In the genomic region with DNA sequence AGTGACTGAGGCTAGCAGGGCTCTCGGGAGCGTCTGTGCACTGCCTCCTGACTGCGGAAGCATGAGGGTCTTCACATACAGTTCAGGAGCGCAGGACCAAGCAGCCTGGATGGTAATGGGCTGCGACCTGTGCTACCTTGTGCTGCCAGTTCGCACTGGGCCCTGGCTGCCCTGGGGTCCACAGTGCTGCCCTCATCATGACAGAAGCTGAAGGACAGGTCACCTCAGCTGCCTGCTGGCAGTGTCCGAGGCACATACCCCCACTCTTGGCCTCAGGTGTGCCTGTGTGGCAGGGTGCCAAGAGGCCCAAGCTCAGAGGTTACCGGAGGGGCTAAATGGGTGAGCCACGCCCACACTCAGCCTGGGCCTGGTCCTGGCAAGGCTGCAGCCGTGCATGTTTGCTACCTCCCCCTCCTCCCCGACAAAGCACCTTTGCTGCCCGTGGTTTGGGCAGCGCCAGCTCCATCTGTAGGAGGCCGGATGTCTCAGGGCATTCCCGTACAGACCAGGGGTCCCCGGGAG, we compare ENCODE assay signal across 11 cellular contexts. TPM values are rescaled to one million over a fixed set of nuclear protein-coding genes. Genes with fewer than 3 reads are reported as not detected.
DNase-seq lines count a peak whose midpoint lies in the region; ATAC-seq and TF ChIP-seq lines count a peak whose summit lies in the region.
"Had no signal": no experiment of that assay in that cellular context is flagged by ENCODE, and none has a peak within 500 bp of the region (broad histone marks: within the 10 kb centered on the region; RNA-seq: fewer than 3 reads in every experiment).

No MANE protein-coding gene starts in this region.

- CTCF ChIA-PET in CD4-positive, alpha-beta memory T cell (lab: Charles Lee; ENCODE audit: partially characterized antibody) = interaction anchor here (1.2 to 1.7 kb wide), 4 partner anchors 33 to 224 kb away, joined by 4 read pairs; no protein-coding TSS in a partner anchor
- CTCF ChIA-PET in HCT116 (lab: Charles Lee) = interaction anchor here (1.3 kb wide), 1 partner anchor 249 kb away, joined by 4 read pairs; no protein-coding TSS in a partner anchor

- no peak for ATAC-seq in HCT116
- no peak for ATAC-seq in GM18867 (IDR thresholded peaks at IDR 0.05; ENCODE audit: unreplicated experiment)
- ATAC-seq: stimulated activated naive CD8-positive, alpha-beta T cell treated with anti-CD3 and anti-CD28 coated beads, Interleukin-15, Interleukin-2, amounts not matched to agents 100 U/mL and 50 U/mL, for 24 hours had no signal

- no peak overlapping the region for H3K4me2 ChIP-seq in HCT116 (ENCODE audit: low read length)

- no peak overlapping the region for H3K4me3 ChIP-seq in CD4-positive, alpha-beta memory T cell (ENCODE audit: low read length in 2 of 2)
- no peak overlapping the region for H3K4me3 ChIP-seq in HCT116 (replicated peaks in 1 of 2; ENCODE audit: low read depth in 1 of 2, low read length in 2 of 2)
- no peak overlapping the region for H3K4me3 ChIP-seq in adrenal gland
- H3K4me3 ChIP-seq: SJCRH30 had no signal

- H3K79me2 ChIP-seq in HCT116 (ENCODE audit: insufficient read depth, low read length) = peaks cover 31% of the 10 kb centered on the region

- no peak overlapping the region for H2AFZ ChIP-seq in HCT116 (ENCODE audit: low read depth, low read length, poor library complexity, severe bottlenecking)

- H3K27me3 Mint-ChIP-seq in CD4-positive, alpha-beta memory T cell = no peaks in the 10 kb centered on the region
- peaks cover 15% of the 10 kb centered on the region for H3K27me3 Mint-ChIP-seq in neural crest cell (ENCODE audit: low read depth)

- no peak overlapping the region for H3K9ac ChIP-seq in HCT116 (ENCODE audit: low read length)

- H3K4me3 Mint-ChIP-seq in CD4-positive, alpha-beta memory T cell = peak overlapping the region in 4 of 8 donors; percentile 27 to 87 (median 53)
- H3K4me3 Mint-ChIP-seq in neural crest cell = peak overlapping the region; percentile 88
- H3K4me3 Mint-ChIP-seq: dendritic cell treated with granulocyte-macrophage colony-stimulating factor and Interleukin-4, amounts not matched to agents 40 ng/mL and 50 ng/mL, for 4 days had no signal

- H3K4me1 Mint-ChIP-seq in CD4-positive, alpha-beta memory T cell = peaks cover 17 to 50% (median 33%) of the 10 kb centered on the region in 4 donors
- peaks cover 33% of the 10 kb centered on the region for H3K4me1 Mint-ChIP-seq in neural crest cell

- no peaks in the 10 kb centered on the region for H3K9me2 ChIP-seq in HCT116 (ENCODE audit: insufficient read depth)

- H3K9me3 Mint-ChIP-seq in CD4-positive, alpha-beta memory T cell = no peaks in the 10 kb centered on the region
- no peaks in the 10 kb centered on the region for H3K9me3 Mint-ChIP-seq in neural crest cell
- H3K9me3 Mint-ChIP-seq: dendritic cell treated with granulocyte-macrophage colony-stimulating factor and Interleukin-4, amounts not matched to agents 40 ng/mL and 50 ng/mL, for 4 days had no signal

- no peak for TF ChIP-seq RAD21 in HCT116 (IDR thresholded peaks at IDR 0.05; ENCODE audit: low read depth)

- TF ChIP-seq POLR2A in HCT116 (IDR thresholded peaks at IDR 0.05; ENCODE audit: borderline replicate concordance, extremely low read depth, insufficient read depth, insufficient read length) = no peak
- no peak for TF ChIP-seq POLR2A in adrenal gland (IDR thresholded peaks at IDR 0.05)

- H3K27ac ChIP-seq in CD4-positive, alpha-beta memory T cell (ENCODE audit: low read depth, low read length) = no peak overlapping the region
- H3K27ac ChIP-seq in HCT116 (ENCODE audit: low read depth, low read length) = peak overlapping the region; percentile 15; the same call in 1 of the 2 replicates
- H3K27ac ChIP-seq in adrenal gland = peak overlapping the region in 3 of 5 donors; percentile 71 to 78 (median 73)
- H3K27ac ChIP-seq: SJCRH30 had no signal

- no peak for TF ChIP-seq CTCF in HCT116 (IDR thresholded peaks at IDR 0.05 in 2 of 3, conservative IDR thresholded peaks at IDR 0.05 in 1 of 3; ENCODE audit: borderline replicate concordance in 1 of 3, insufficient read depth in 1 of 3, low read depth in 2 of 3, low read length in 2 of 3)
- TF ChIP-seq CTCF in adrenal gland (IDR thresholded peaks at IDR 0.05) = no peak
- peak; percentile 9 for TF ChIP-seq CTCF in neural crest cell (conservative IDR thresholded peaks at IDR 0.05)

- H4K20me1 ChIP-seq in HCT116 (ENCODE audit: insufficient read depth) = no peaks in the 10 kb centered on the region

- BruUV-seq in HCT116 (replicated peaks; lab: Mats Ljungman, UMichigan) = no TSS peak

- RAD21 ChIA-PET in HCT116 (lab: Charles Lee; ENCODE audit: low non-redundant PET in 1 of 2, low total read pairs in 2 of 2, uncharacterized antibody in 2 of 2, unreplicated experiment in 2 of 2) = no interaction called here

- intact Hi-C loops in CD4-positive, alpha-beta memory T cell (cut with micrococcal nuclease) = no loop called here
- intact Hi-C loops in HCT116 (cut with micrococcal nuclease) (no loop called here), adrenal gland (cut with DNase I) (loop anchor here in 1 of 2 donors (10.0 kb wide), 1 partner anchor 354 kb away; a partner anchor contains a TSS)

- POLR2A ChIA-PET in CD4-positive, alpha-beta memory T cell (lab: Charles Lee; ENCODE audit: partially characterized antibody) = interaction anchor here (1.2 to 1.5 kb wide), 2 partner anchors 31 to 57 kb away, joined by 4 to 5 read pairs; no protein-coding TSS in a partner anchor
- POLR2A ChIA-PET in HCT116 (lab: Charles Lee) = no interaction called here

- peaks cover 32% of the 10 kb centered on the region for H3K4me1 ChIP-seq in CD4-positive, alpha-beta memory T cell (ENCODE audit: insufficient read depth, low read length)
- H3K4me1 ChIP-seq in HCT116 (ENCODE audit: control insufficient read depth in 1 of 2, insufficient read depth in 2 of 2, low read length in 2 of 2) (peaks cover 11 to 42% of the 10 kb centered on the region in 2 experiments), adrenal gland (replicated peaks in 1 of 2) (peaks cover 27 to 51% of the 10 kb centered on the region in 2 donors)
- H3K4me1 ChIP-seq: SJCRH30 had no signal

- H3K9me3 ChIP-seq in CD4-positive, alpha-beta memory T cell (ENCODE audit: control insufficient read depth in 1 of 2, low read length in 2 of 2) = no peaks in the 10 kb centered on the region
- no peaks in the 10 kb centered on the region for H3K9me3 ChIP-seq in HCT116 (ENCODE audit: control insufficient read depth in 1 of 2, insufficient read depth in 1 of 2, low read depth in 1 of 2, low read length in 2 of 2)
- no peaks in the 10 kb centered on the region for H3K9me3 ChIP-seq in adrenal gland (replicated peaks in 1 of 3)

- H3K36me3 Mint-ChIP-seq in CD4-positive, alpha-beta memory T cell = peaks cover 0 to 10% of the 10 kb centered on the region in 2 donors
- H3K36me3 Mint-ChIP-seq in neural crest cell (ENCODE audit: low read depth) = no peaks in the 10 kb centered on the region

- H3K27me3 ChIP-seq in CD4-positive, alpha-beta memory T cell (ENCODE audit: insufficient read depth, low read length) = no peaks in the 10 kb centered on the region
- H3K27me3 ChIP-seq in HCT116 (ENCODE audit: insufficient read depth, low read length) (no peaks in the 10 kb centered on the region), adrenal gland (no peaks in the 10 kb centered on the region)
- H3K27me3 ChIP-seq: SJCRH30 had no signal

- H3K36me3 ChIP-seq in CD4-positive, alpha-beta memory T cell (ENCODE audit: insufficient read depth, low read length) = peaks cover 10% of the 10 kb centered on the region
- peaks cover 3 to 16% of the 10 kb centered on the region in 2 experiments; a peak in 3 of 4 replicates for H3K36me3 ChIP-seq in HCT116 (ENCODE audit: control insufficient read depth in 1 of 2, insufficient read depth in 2 of 2, low read length in 2 of 2)
- peaks cover 0 to 22% of the 10 kb centered on the region in 2 donors for H3K36me3 ChIP-seq in adrenal gland (replicated peaks in 1 of 2)

- WGBS in adrenal gland, 4 donors = 71 to 83% (median 75%) methylated on average over 5 to 16 of the region's 16 CpGs

- H3K27ac Mint-ChIP-seq in CD4-positive, alpha-beta memory T cell = peak overlapping the region in 4 of 7 donors; percentile 43 to 83 (median 78)
- H3K27ac Mint-ChIP-seq in neural crest cell (ENCODE audit: unreplicated experiment) = no peak overlapping the region
- H3K27ac Mint-ChIP-seq: activated naive CD4-positive, alpha-beta T cell treated with anti-CD3 and anti-CD28 coated beads, Interleukin-2, amount 10 ng/mL, durations not matched to agents 7 days and 5 days; dendritic cell treated with granulocyte-macrophage colony-stimulating factor and Interleukin-4, amounts not matched to agents 40 ng/mL and 50 ng/mL, for 4 days had no signal

- DNase-seq in CD4-positive, alpha-beta memory T cell = no peak
- DNase-seq in HCT116 (ENCODE audit: low read depth, low spot score) (no peak), adrenal gland (peak in 4 of 7 donors; percentile 23 to 66 (median 48)), neural crest cell (ENCODE audit: low read depth, low spot score) (no peak), dedifferentiated amniotic fluid mesenchymal stem cell (ENCODE audit: extremely low spot score) (no peak), HUDEP-2 (lab: John Stamatoyannopoulos, UW; ENCODE audit: unreplicated experiment in 76 of 76) (no peak)

TF ChIP-seq in HCT116, 20 proteins besides CTCF, POLR2A, EP300 and RAD21:
- TF ChIP-seq, protein P1, sequence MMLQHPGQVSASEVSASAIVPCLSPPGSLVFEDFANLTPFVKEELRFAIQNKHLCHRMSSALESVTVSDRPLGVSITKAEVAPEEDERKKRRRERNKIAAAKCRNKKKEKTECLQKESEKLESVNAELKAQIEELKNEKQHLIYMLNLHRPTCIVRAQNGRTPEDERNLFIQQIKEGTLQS (IDR thresholded peaks at IDR 0.05) = no peak
- peak; percentile 6; the same call in 1 of the 2 replicates for TF ChIP-seq POLR2AphosphoS5 (IDR thresholded peaks at IDR 0.05; ENCODE audit: low read depth, low read length)

RNA-seq across cellular contexts. Expression of a gene that starts 4.4 kb away (rescaled TPM):
- total RNA-seq in CD4-positive, alpha-beta memory T cell = 10 to 100 TPM; 32.4 to 34.1 TPM
- 10 to 100 TPM; 22.6 to 26.9 TPM for polyA plus RNA-seq in CD4-positive, alpha-beta memory T cell
- total RNA-seq in HCT116 (2021; ENCODE audit: unreplicated experiment) = 14.3 TPM
- 10.8 and 11.1 TPM in 2 replicates for polyA plus RNA-seq in HCT116 (2012)
- 10 to 100 TPM; 19.7 to 57.5 (median 29.6) TPM for total RNA-seq in adrenal gland
- polyA plus RNA-seq in adrenal gland = 10 to 100 TPM in 2 of 3 donors, 1 to 10 TPM in 1; 8.6 to 29.8 (median 25.7) TPM
- 25.2 and 28.3 TPM in 2 replicates for total RNA-seq in neural crest cell

RNA-seq across cellular contexts. Expression of a gene that starts 4.5 kb away (rescaled TPM):
- 10 to 100 TPM; 27.0 to 30.5 TPM for total RNA-seq in CD4-positive, alpha-beta memory T cell
- 10 to 100 TPM; 46.6 to 53.6 TPM for polyA plus RNA-seq in CD4-positive, alpha-beta memory T cell
- total RNA-seq in HCT116 (2021; ENCODE audit: unreplicated experiment) (37.9 TPM), adrenal gland (100 to 1,000 TPM in 6 of 8 donors, 10 to 100 TPM in 2; 60.9 to 216 (median 117) TPM), neural crest cell (42.9 and 45.3 TPM in 2 replicates)
- 30.3 and 31.9 TPM in 2 replicates for polyA plus RNA-seq in HCT116 (2012)
- 10 to 100 TPM; 24.5 to 52.8 (median 43.5) TPM for polyA plus RNA-seq in adrenal gland

Comparison
In these comparisons a context has a peak if more than half of its experiments do, and no peak if none do; other contexts are left out.
1. DNase-seq: peak in adrenal gland (4 of 7); none in CD4-positive, alpha-beta memory T cell (0 of 5), HCT116 (single experiment), neural crest cell (single experiment), dedifferentiated amniotic fluid mesenchymal stem cell (single experiment) and HUDEP-2 (0 of 76).